1 cellular context compared by ENCODE assay signal in genomic region chr3:151305778-151306157, GRCh38.
TF ChIP-seq lines count a peak whose summit lies in the region.

No MANE protein-coding gene starts in this region.

TF ChIP-seq in WTC11, 78 proteins besides CTCF, POLR2A, EP300 and RAD21:
- TF ChIP-seq, protein P1, sequence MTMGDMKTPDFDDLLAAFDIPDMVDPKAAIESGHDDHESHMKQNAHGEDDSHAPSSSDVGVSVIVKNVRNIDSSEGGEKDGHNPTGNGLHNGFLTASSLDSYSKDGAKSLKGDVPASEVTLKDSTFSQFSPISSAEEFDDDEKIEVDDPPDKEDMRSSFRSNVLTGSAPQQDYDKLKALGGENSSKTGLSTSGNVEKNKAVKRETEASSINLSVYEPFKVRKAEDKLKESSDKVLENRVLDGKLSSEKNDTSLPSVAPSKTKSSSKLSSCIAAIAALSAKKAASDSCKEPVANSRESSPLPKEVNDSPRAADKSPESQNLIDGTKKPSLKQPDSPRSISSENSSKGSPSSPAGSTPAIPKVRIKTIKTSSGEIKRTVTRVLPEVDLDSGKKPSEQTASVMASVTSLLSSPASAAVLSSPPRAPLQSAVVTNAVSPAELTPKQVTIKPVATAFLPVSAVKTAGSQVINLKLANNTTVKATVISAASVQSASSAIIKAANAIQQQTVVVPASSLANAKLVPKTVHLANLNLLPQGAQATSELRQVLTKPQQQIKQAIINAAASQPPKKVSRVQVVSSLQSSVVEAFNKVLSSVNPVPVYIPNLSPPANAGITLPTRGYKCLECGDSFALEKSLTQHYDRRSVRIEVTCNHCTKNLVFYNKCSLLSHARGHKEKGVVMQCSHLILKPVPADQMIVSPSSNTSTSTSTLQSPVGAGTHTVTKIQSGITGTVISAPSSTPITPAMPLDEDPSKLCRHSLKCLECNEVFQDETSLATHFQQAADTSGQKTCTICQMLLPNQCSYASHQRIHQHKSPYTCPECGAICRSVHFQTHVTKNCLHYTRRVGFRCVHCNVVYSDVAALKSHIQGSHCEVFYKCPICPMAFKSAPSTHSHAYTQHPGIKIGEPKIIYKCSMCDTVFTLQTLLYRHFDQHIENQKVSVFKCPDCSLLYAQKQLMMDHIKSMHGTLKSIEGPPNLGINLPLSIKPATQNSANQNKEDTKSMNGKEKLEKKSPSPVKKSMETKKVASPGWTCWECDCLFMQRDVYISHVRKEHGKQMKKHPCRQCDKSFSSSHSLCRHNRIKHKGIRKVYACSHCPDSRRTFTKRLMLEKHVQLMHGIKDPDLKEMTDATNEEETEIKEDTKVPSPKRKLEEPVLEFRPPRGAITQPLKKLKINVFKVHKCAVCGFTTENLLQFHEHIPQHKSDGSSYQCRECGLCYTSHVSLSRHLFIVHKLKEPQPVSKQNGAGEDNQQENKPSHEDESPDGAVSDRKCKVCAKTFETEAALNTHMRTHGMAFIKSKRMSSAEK (CRISPR knock-in tag; IDR thresholded peaks at IDR 0.05; ENCODE audit: borderline replicate concordance), result no peak
- TF ChIP-seq, protein P2, sequence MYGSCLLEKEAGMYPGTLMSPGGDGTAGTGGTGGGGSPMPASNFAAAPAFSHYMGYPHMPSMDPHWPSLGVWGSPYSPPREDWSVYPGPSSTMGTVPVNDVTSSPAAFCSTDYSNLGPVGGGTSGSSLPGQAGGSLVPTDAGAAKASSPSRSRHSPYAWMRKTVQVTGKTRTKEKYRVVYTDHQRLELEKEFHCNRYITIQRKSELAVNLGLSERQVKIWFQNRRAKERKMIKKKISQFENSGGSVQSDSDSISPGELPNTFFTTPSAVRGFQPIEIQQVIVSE (CRISPR knock-in tag; IDR thresholded peaks at IDR 0.05; ENCODE audit: borderline replicate concordance), result no peak
